Comparison of ENCODE assay signal across 26 cellular contexts in the genomic region with DNA sequence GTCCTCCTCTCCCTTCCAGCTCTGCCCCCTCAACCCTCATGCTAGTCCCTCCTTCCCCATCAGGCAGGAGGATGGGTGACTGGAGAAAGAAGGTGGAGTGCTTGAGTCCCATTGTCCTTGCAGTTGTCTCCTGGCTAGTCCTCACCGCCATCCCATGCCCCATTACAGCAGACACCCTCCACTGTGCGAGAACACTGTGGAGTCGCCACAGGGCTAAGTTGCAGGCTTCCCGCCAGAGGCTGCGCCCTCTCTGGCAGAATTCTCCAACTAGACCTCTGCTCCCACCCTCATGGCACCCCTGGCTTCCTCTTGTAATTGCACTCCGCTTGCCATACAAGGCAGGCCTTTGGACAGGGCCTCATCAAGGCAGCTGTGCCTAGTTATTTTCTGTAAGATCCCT. TPM values are rescaled to one million over a fixed set of nuclear protein-coding genes. Genes with fewer than 3 reads are reported as not detected.
DNase-seq lines count a peak whose midpoint lies in the region; ATAC-seq and TF ChIP-seq lines count a peak whose summit lies in the region.
"Had no signal": no experiment of that assay in that cellular context is flagged by ENCODE, and none has a peak within 500 bp of the region (broad histone marks: within the 10 kb centered on the region; RNA-seq: fewer than 3 reads in every experiment).

No MANE protein-coding gene starts in this region.

- H3K9ac ChIP-seq in endodermal cell (ENCODE audit: extremely low read depth, low read length, poor library complexity, severe bottlenecking), result no peak overlapping the region

- H3K4me1 ChIP-seq in CD4-positive, CD25-positive, alpha-beta regulatory T cell (ENCODE audit: control insufficient read depth, insufficient read depth, low read length, poor library complexity, severe bottlenecking), result peaks cover 47% of the 10 kb centered on the region
- H3K4me1 ChIP-seq in endodermal cell (ENCODE audit: control insufficient read depth, insufficient read depth, low read length), result no peaks in the 10 kb centered on the region
- H3K4me1 ChIP-seq: uterus had no signal

- H3K4me1 Mint-ChIP-seq in T-helper 1 cell treated with Interleukin-12 subunit alpha and Interleukin-12 subunit beta and Interleukin-4 antibody, amounts not matched to agents 30 μg/mL and 1 μg/mL, for 36 hours (ENCODE audit: low read depth), result peaks cover 58% of the 10 kb centered on the region
- peaks cover 49 to 77% (median 59%) of the 10 kb centered on the region in 4 donors for H3K4me1 Mint-ChIP-seq in CD4-positive, CD25-positive, alpha-beta regulatory T cell
- H3K4me1 Mint-ChIP-seq in activated CD8-positive, alpha-beta T cell treated with anti-CD3 and anti-CD28 coated beads for 36 hours (ENCODE audit: low read depth), result peaks cover 56% of the 10 kb centered on the region
- H3K4me1 Mint-ChIP-seq in endodermal cell, result no peaks in the 10 kb centered on the region

- peaks cover 76% of the 10 kb centered on the region for H3K36me3 Mint-ChIP-seq in T-helper 1 cell treated with Interleukin-12 subunit alpha and Interleukin-12 subunit beta and Interleukin-4 antibody, amounts not matched to agents 30 μg/mL and 1 μg/mL, for 36 hours (ENCODE audit: low read depth)
- H3K36me3 Mint-ChIP-seq in CD4-positive, CD25-positive, alpha-beta regulatory T cell, result peaks cover 59% of the 10 kb centered on the region
- H3K36me3 Mint-ChIP-seq in activated CD8-positive, alpha-beta T cell treated with anti-CD3 and anti-CD28 coated beads for 36 hours (ENCODE audit: low read depth), result peaks cover 81% of the 10 kb centered on the region
- H3K36me3 Mint-ChIP-seq in endodermal cell (ENCODE audit: low read depth), result no peaks in the 10 kb centered on the region

- WGBS in endodermal cell (ENCODE audit: insufficient coverage in 1 of 2, insufficient read length in 1 of 2), 2 experiments, result 80 to 88% methylated on average over 4 to 6 of the region's 6 CpGs

- peaks cover 26 to 49% of the 10 kb centered on the region in 2 experiments for H3K9me3 ChIP-seq in CD4-positive, CD25-positive, alpha-beta regulatory T cell (ENCODE audit: control insufficient read depth in 2 of 2, low read length in 2 of 2)
- H3K9me3 ChIP-seq in endodermal cell (ENCODE audit: control insufficient read depth, low read length), result no peaks in the 10 kb centered on the region
- H3K9me3 ChIP-seq: adrenal gland, Peyer's patch, right atrium auricular region, SJSA1, uterus had no signal

- peak overlapping the region; percentile 52 for H3K4me3 ChIP-seq in CD4-positive, CD25-positive, alpha-beta regulatory T cell (ENCODE audit: low read depth, low read length)
- H3K4me3 ChIP-seq in endodermal cell (ENCODE audit: low read length), result no peak overlapping the region
- H3K4me3 ChIP-seq: adrenal gland, right atrium auricular region, SJSA1, uterus had no signal

- peak overlapping the region; percentile 94 for H3K4me3 Mint-ChIP-seq in T-helper 1 cell treated with Interleukin-12 subunit alpha and Interleukin-12 subunit beta and Interleukin-4 antibody, amounts not matched to agents 30 μg/mL and 1 μg/mL, for 36 hours
- peak overlapping the region; percentile 85 to 100 (median 97) for H3K4me3 Mint-ChIP-seq in CD4-positive, CD25-positive, alpha-beta regulatory T cell
- peak overlapping the region; percentile 96 for H3K4me3 Mint-ChIP-seq in activated CD8-positive, alpha-beta T cell treated with anti-CD3 and anti-CD28 coated beads for 36 hours
- H3K4me3 Mint-ChIP-seq in endodermal cell, result no peak overlapping the region
- H3K4me3 Mint-ChIP-seq: dendritic cell treated with granulocyte-macrophage colony-stimulating factor and Interleukin-4, amounts not matched to agents 40 ng/mL and 50 ng/mL, for 4 days; HFFc6 had no signal

- DNase-seq in T-helper 1 cell (no peak), endodermal cell (peak; percentile 45), middle frontal gyrus (ENCODE audit: extremely low spot score, low spot score) (no peak), putamen (ENCODE audit: low spot score) (no peak), GM13976 (ENCODE audit: low spot score) (no peak)
- no peak for DNase-seq in CD4-positive, CD25-positive, alpha-beta regulatory T cell
- no peak for DNase-seq in activated CD8-positive, alpha-beta T cell treated with anti-CD3 and anti-CD28 coated beads for 36 hours
- DNase-seq: activated CD8-positive, alpha-beta memory T cell treated with anti-CD3 and anti-CD28 coated beads, Interleukin-2, amount 50 U/mL, for 48 hours; adrenal gland; Calu3; heart right ventricle; HFFc6; NCI-H1417; NCI-H446 treated with DMSO at 0.1 percent for 48 hours; Peyer's patch; stimulated activated CD4-positive, alpha-beta T cell treated with anti-CD3 and anti-CD28 coated beads, Interleukin-12 subunit alpha, Interleukin-12 subunit beta, amount 100 ng/mL, for 4 hours; T1000; uterus had no signal

- no peak for TF ChIP-seq CTCF in activated CD8-positive, alpha-beta T cell treated with anti-CD3 and anti-CD28 coated beads for 36 hours (IDR thresholded peaks at IDR 0.05)
- TF ChIP-seq CTCF in endodermal cell (conservative IDR thresholded peaks at IDR 0.05) (no peak), GM13976 (IDR thresholded peaks at IDR 0.05; ENCODE audit: borderline replicate concordance, control extremely low read depth, extremely low read depth, insufficient read depth, missing control alignments) (no peak)

- H3K36me3 ChIP-seq in CD4-positive, CD25-positive, alpha-beta regulatory T cell (ENCODE audit: control insufficient read depth, insufficient read depth, low read length), result peaks cover 47% of the 10 kb centered on the region
- H3K36me3 ChIP-seq in endodermal cell (ENCODE audit: control insufficient read depth, insufficient read depth, low read length), result no peaks in the 10 kb centered on the region
- H3K36me3 ChIP-seq: adrenal gland, right atrium auricular region, SJSA1, uterus had no signal

- no peak overlapping the region for H3K27ac ChIP-seq in CD4-positive, CD25-positive, alpha-beta regulatory T cell (ENCODE audit: insufficient read depth, low read length, poor library complexity, severe bottlenecking)
- H3K27ac ChIP-seq in endodermal cell (ENCODE audit: low read depth, low read length), result no peak overlapping the region
- H3K27ac ChIP-seq: 22Rv1, adrenal gland, right atrium auricular region, SJSA1, uterus had no signal

- peak overlapping the region; percentile 95 for H3K27ac Mint-ChIP-seq in T-helper 1 cell treated with Interleukin-12 subunit alpha and Interleukin-12 subunit beta and Interleukin-4 antibody, amounts not matched to agents 30 μg/mL and 1 μg/mL, for 36 hours
- H3K27ac Mint-ChIP-seq in CD4-positive, CD25-positive, alpha-beta regulatory T cell, result peak overlapping the region; percentile 92 to 99 (median 94)
- H3K27ac Mint-ChIP-seq in activated CD8-positive, alpha-beta T cell treated with anti-CD3 and anti-CD28 coated beads for 36 hours, result peak overlapping the region; percentile 100
- H3K27ac Mint-ChIP-seq in endodermal cell, result no peak overlapping the region
- H3K27ac Mint-ChIP-seq: HFFc6 had no signal

- in situ Hi-C loops in GM13976 (cut with MboI; ENCODE audit: low sequenced_read_pairs, unreplicated experiment), result no loop called here

- no peaks in the 10 kb centered on the region for H3K27me3 ChIP-seq in CD4-positive, CD25-positive, alpha-beta regulatory T cell (ENCODE audit: control insufficient read depth, insufficient read depth, low read length)
- peaks cover 4% of the 10 kb centered on the region for H3K27me3 ChIP-seq in endodermal cell (ENCODE audit: control insufficient read depth, insufficient read depth, low read length, poor library complexity, severe bottlenecking)
- H3K27me3 ChIP-seq: adrenal gland, heart right ventricle, Peyer's patch, right atrium auricular region, SJSA1, uterus had no signal

- no peak for ATAC-seq in CD4-positive, CD25-positive, alpha-beta regulatory T cell (ENCODE audit: low read depth in 2 of 2)
- ATAC-seq in activated CD8-positive, alpha-beta T cell treated with anti-CD3 and anti-CD28 coated beads for 36 hours, result no peak
- ATAC-seq: heart right ventricle had no signal

- CTCF ChIA-PET in activated CD8-positive, alpha-beta T cell treated with anti-CD3 and anti-CD28 coated beads for 36 hours (lab: Charles Lee), result interaction anchor here (2.0 kb wide), 1 partner anchor 10 kb away, joined by 8 read pairs; no protein-coding TSS in a partner anchor

- no peaks in the 10 kb centered on the region for H3K27me3 Mint-ChIP-seq in T-helper 1 cell treated with Interleukin-12 subunit alpha and Interleukin-12 subunit beta and Interleukin-4 antibody, amounts not matched to agents 30 μg/mL and 1 μg/mL, for 36 hours (ENCODE audit: low read depth)
- no peaks in the 10 kb centered on the region for H3K27me3 Mint-ChIP-seq in CD4-positive, CD25-positive, alpha-beta regulatory T cell
- H3K27me3 Mint-ChIP-seq in activated CD8-positive, alpha-beta T cell treated with anti-CD3 and anti-CD28 coated beads for 36 hours, result no peaks in the 10 kb centered on the region
- peaks cover 74% of the 10 kb centered on the region for H3K27me3 Mint-ChIP-seq in endodermal cell (ENCODE audit: insufficient read depth)
- H3K27me3 Mint-ChIP-seq: dendritic cell treated with granulocyte-macrophage colony-stimulating factor and Interleukin-4, amounts not matched to agents 40 ng/mL and 50 ng/mL, for 4 days had no signal

- intact Hi-C loops in activated CD8-positive, alpha-beta T cell treated with anti-CD3 and anti-CD28 coated beads for 36 hours (cut with micrococcal nuclease), result loop anchor here (5.0 kb wide), 1 partner anchor 44 kb away; no protein-coding TSS in a partner anchor

- POLR2A ChIA-PET in activated CD8-positive, alpha-beta T cell treated with anti-CD3 and anti-CD28 coated beads for 36 hours (lab: Charles Lee), result interaction anchor here (1.1 kb wide), 1 partner anchor 10 kb away, joined by 5 read pairs; no protein-coding TSS in a partner anchor

- H3K9me3 Mint-ChIP-seq in T-helper 1 cell treated with Interleukin-12 subunit alpha and Interleukin-12 subunit beta and Interleukin-4 antibody, amounts not matched to agents 30 μg/mL and 1 μg/mL, for 36 hours, result peaks cover 49% of the 10 kb centered on the region
- H3K9me3 Mint-ChIP-seq in CD4-positive, CD25-positive, alpha-beta regulatory T cell, result peaks cover 2 to 43% (median 11%) of the 10 kb centered on the region in 7 donors
- H3K9me3 Mint-ChIP-seq in activated CD8-positive, alpha-beta T cell treated with anti-CD3 and anti-CD28 coated beads for 36 hours, result peaks cover 37% of the 10 kb centered on the region
- no peaks in the 10 kb centered on the region for H3K9me3 Mint-ChIP-seq in endodermal cell

RNA-seq across cellular contexts. Expression of a gene that starts 3.1 kb away (rescaled TPM):
- total RNA-seq in CD4-positive, CD25-positive, alpha-beta regulatory T cell, result 95.1 TPM
- 100 to 1,000 TPM in 2 of 4 donors, 10 to 100 TPM in 2; 79.0 to 142 (median 110) TPM for polyA plus RNA-seq in CD4-positive, CD25-positive, alpha-beta regulatory T cell
- 10 to 100 TPM; 42.2 to 42.7 TPM for total RNA-seq in activated CD8-positive, alpha-beta T cell treated with anti-CD3 and anti-CD28 coated beads for 36 hours
- total RNA-seq in endodermal cell, result not detected
- not detected for polyA plus RNA-seq in endodermal cell (2013, experiment 1 of 2)
- not detected for polyA plus RNA-seq in endodermal cell (2013, experiment 2 of 2)
- total RNA-seq: HFFc6 had no signal

RNA-seq across cellular contexts. Expression of a gene that starts 27.8 kb away (rescaled TPM):
- 17.1 TPM for total RNA-seq in CD4-positive, CD25-positive, alpha-beta regulatory T cell
- 10 to 100 TPM; 48.4 to 90.0 (median 64.6) TPM for polyA plus RNA-seq in CD4-positive, CD25-positive, alpha-beta regulatory T cell
- 1 to 10 TPM; 8.7 to 9.3 TPM for total RNA-seq in activated CD8-positive, alpha-beta T cell treated with anti-CD3 and anti-CD28 coated beads for 36 hours
- not detected for total RNA-seq in endodermal cell
- not detected for polyA plus RNA-seq in endodermal cell (2013, experiment 1 of 2)
- not detected for polyA plus RNA-seq in endodermal cell (2013, experiment 2 of 2)
- total RNA-seq: bronchial epithelial cell, Calu3, fibroblast of villous mesenchyme, HFFc6, osteoblast, SJSA1 had no signal

RNA-seq across cellular contexts. Expression of a gene that starts 48.6 kb away (rescaled TPM):
- total RNA-seq in CD4-positive, CD25-positive, alpha-beta regulatory T cell, result 37.4 TPM
- polyA plus RNA-seq in CD4-positive, CD25-positive, alpha-beta regulatory T cell, result 100 to 1,000 TPM; 249 to 539 (median 320) TPM
- 10 to 100 TPM; 37.6 to 40.7 TPM for total RNA-seq in activated CD8-positive, alpha-beta T cell treated with anti-CD3 and anti-CD28 coated beads for 36 hours
- total RNA-seq in endodermal cell, result not detected
- polyA plus RNA-seq in endodermal cell (2013, experiment 1 of 2), result not detected
- polyA plus RNA-seq in endodermal cell (2013, experiment 2 of 2), result not detected
- total RNA-seq: bronchial epithelial cell, Calu3, fibroblast of villous mesenchyme, HFFc6, osteoblast, SJSA1 had no signal

RNA-seq across cellular contexts. Expression of a gene that starts 56.4 kb away (rescaled TPM):
- total RNA-seq in CD4-positive, CD25-positive, alpha-beta regulatory T cell, result 43.8 TPM
- 100 to 1,000 TPM; 133 to 236 (median 150) TPM for polyA plus RNA-seq in CD4-positive, CD25-positive, alpha-beta regulatory T cell
- 10 to 100 TPM; 21.2 to 21.5 TPM for total RNA-seq in activated CD8-positive, alpha-beta T cell treated with anti-CD3 and anti-CD28 coated beads for 36 hours
- not detected for total RNA-seq in endodermal cell
- polyA plus RNA-seq in endodermal cell (2013, experiment 1 of 2), result not detected
- not detected for polyA plus RNA-seq in endodermal cell (2013, experiment 2 of 2)
- total RNA-seq: bronchial epithelial cell, Calu3, fibroblast of villous mesenchyme, HFFc6, SJSA1 had no signal

Comparison
In these comparisons a context has a peak if more than half of its experiments do, and no peak if none do; other contexts are left out.
1. RNA of a gene that starts 3.1 kb away (total RNA-seq): 95.1 TPM in CD4-positive, CD25-positive, alpha-beta regulatory T cell (single experiment) and 42.2 to 42.7 TPM in activated CD8-positive, alpha-beta T cell treated with anti-CD3 and anti-CD28 coated beads for 36 hours; not detected in endodermal cell; every median in the first group is over 10 times any median in the second.
2. RNA of a gene that starts 27.8 kb away (total RNA-seq): 17.1 TPM in CD4-positive, CD25-positive, alpha-beta regulatory T cell (single experiment) and 8.7 to 9.3 TPM in activated CD8-positive, alpha-beta T cell treated with anti-CD3 and anti-CD28 coated beads for 36 hours; not detected in endodermal cell; every median in the first group is over 4 times any median in the second.
3. RNA of a gene that starts 48.6 kb away (total RNA-seq): 37.6 to 40.7 TPM in activated CD8-positive, alpha-beta T cell treated with anti-CD3 and anti-CD28 coated beads for 36 hours and 37.4 TPM in CD4-positive, CD25-positive, alpha-beta regulatory T cell (single experiment); not detected in endodermal cell; every median in the first group is over 10 times any median in the second.